1 cellular context compared by ENCODE assay signal in genomic region chr6:89355511-89356185, GRCh38.
TF ChIP-seq lines count a peak whose summit lies in the region.

No MANE protein-coding gene starts in this region.

TF ChIP-seq in HepG2, 621 proteins besides CTCF, POLR2A, EP300 and RAD21:
- TF ChIP-seq HNRNPK (IDR thresholded peaks at IDR 0.05; ENCODE audit: low read depth, low read length, poor library complexity, severe bottlenecking): no peak
- peak; percentile 29; the same call in 1 of the 2 replicates for TF ChIP-seq ZNF629 (CRISPR knock-in tag; conservative IDR thresholded peaks at IDR 0.05)
